In genomic region chr19:19366691-19367396, GRCh38 we compare ENCODE assay signal across 1 cellular context.
TF ChIP-seq lines count a peak whose summit lies in the region.

No MANE protein-coding gene starts in this region.

TF ChIP-seq in H1, 55 proteins besides CTCF, POLR2A, EP300 and RAD21:
- TF ChIP-seq CHD1 (IDR thresholded peaks at IDR 0.05; ENCODE audit: low read depth, low read length) (no peak), KDM1A (IDR thresholded peaks at IDR 0.05; ENCODE audit: borderline replicate concordance, low read length) (no peak), SP1 (IDR thresholded peaks at IDR 0.05; ENCODE audit: low read depth, low read length) (0 out of 2 replicates have a peak, but pooled peaks have one; percentile 50), TCF12 (IDR thresholded peaks at IDR 0.05; ENCODE audit: low read depth, low read length) (0 out of 2 replicates have a peak, but pooled peaks have one; percentile 29), SIRT6 (IDR thresholded peaks at IDR 0.05; ENCODE audit: low read length) (no peak), PHF8 (conservative IDR thresholded peaks at IDR 0.05; ENCODE audit: low read depth, low read length) (no peak), ATF2 (IDR thresholded peaks at IDR 0.05; ENCODE audit: low read length) (no peak), CREB1 (IDR thresholded peaks at IDR 0.05) (no peak), YY1 (IDR thresholded peaks at IDR 0.05; ENCODE audit: low read depth, low read length) (peak; percentile 48; the same call in 1 of the 2 replicates), JUN (IDR thresholded peaks at IDR 0.05; ENCODE audit: low read depth, low read length) (no peak), CHD2 (IDR thresholded peaks at IDR 0.05; ENCODE audit: low read length) (0 out of 2 replicates have a peak, but pooled peaks have one; percentile 13), NRF1 (IDR thresholded peaks at IDR 0.05; ENCODE audit: low read depth, low read length) (no peak), JUND (IDR thresholded peaks at IDR 0.05; ENCODE audit: low read length) (peak; percentile 27; the same call in 1 of the 2 replicates), KDM5A (IDR thresholded peaks at IDR 0.05; ENCODE audit: low read length) (no peak), CHD7 (IDR thresholded peaks at IDR 0.05; ENCODE audit: insufficient replicate concordance, low read length) (no peak), HDAC6 (IDR thresholded peaks at IDR 0.05; ENCODE audit: low read depth, low read length) (no peak), RFX5 (IDR thresholded peaks at IDR 0.05; ENCODE audit: borderline replicate concordance, low read depth, low read length) (no peak), FOSL1 (IDR thresholded peaks at IDR 0.05; ENCODE audit: insufficient read depth, low read depth, low read length) (no peak), SIX5 (IDR thresholded peaks at IDR 0.05; ENCODE audit: low read depth, low read length) (no peak), ATF3 (IDR thresholded peaks at IDR 0.05; ENCODE audit: insufficient read depth, low read depth, low read length) (no peak), HDAC2 (IDR thresholded peaks at IDR 0.05; ENCODE audit: borderline replicate concordance in 1 of 2, low read depth in 2 of 2, low read length in 2 of 2) (0 out of 4 replicates have a peak, but pooled peaks of 1 of the 2 experiments have one; percentile 51), KDM4A (IDR thresholded peaks at IDR 0.05; ENCODE audit: low read depth, low read length, severe bottlenecking) (no peak), TAF1 (IDR thresholded peaks at IDR 0.05; ENCODE audit: low read depth, low read length) (0 out of 2 replicates have a peak, but pooled peaks have one; percentile 37), CTBP2 (IDR thresholded peaks at IDR 0.05; ENCODE audit: borderline replicate concordance, insufficient read depth, insufficient read length, low read length) (no peak), GABPA (IDR thresholded peaks at IDR 0.05; ENCODE audit: borderline replicate concordance, insufficient read depth, low read length) (peak; percentile 84; the same call in 1 of the 2 replicates), SRF (IDR thresholded peaks at IDR 0.05; ENCODE audit: low read depth, low read length) (no peak), SP2 (IDR thresholded peaks at IDR 0.05; ENCODE audit: low read length) (no peak), RBBP5 (IDR thresholded peaks at IDR 0.05; ENCODE audit: borderline replicate concordance, low read depth, low read length) (no peak), BACH1 (IDR thresholded peaks at IDR 0.05; ENCODE audit: low read length) (0 out of 2 replicates have a peak, but pooled peaks have one; percentile 31), SUZ12 (IDR thresholded peaks at IDR 0.05; ENCODE audit: low read length) (no peak), MAX (IDR thresholded peaks at IDR 0.05) (peak; percentile 65), ASH2L (IDR thresholded peaks at IDR 0.05; ENCODE audit: low read length) (no peak), SAP30 (IDR thresholded peaks at IDR 0.05; ENCODE audit: insufficient read depth, insufficient replicate concordance, low read length) (no peak), TEAD4 (IDR thresholded peaks at IDR 0.05; ENCODE audit: low read depth, low read length) (no peak), GTF2F1 (IDR thresholded peaks at IDR 0.05; ENCODE audit: borderline replicate concordance, low read depth, low read length) (no peak), TBP (IDR thresholded peaks at IDR 0.05; ENCODE audit: low read depth, low read length) (0 out of 2 replicates have a peak, but pooled peaks have one; percentile 17), EGR1 (IDR thresholded peaks at IDR 0.05; ENCODE audit: borderline replicate concordance, low read depth, low read length) (no peak; the same call in 1 of the 2 replicates), RXRA (IDR thresholded peaks at IDR 0.05; ENCODE audit: insufficient read depth, low read depth, low read length) (no peak), BRCA1 (IDR thresholded peaks at IDR 0.05; ENCODE audit: low read depth, low read length) (no peak), TAF7 (optimal IDR thresholded peaks at IDR 0.05; ENCODE audit: borderline replicate concordance, low read depth, low read length) (no peak), CEBPB (IDR thresholded peaks at IDR 0.05; ENCODE audit: low read depth, low read length) (no peak), SIN3A (conservative IDR thresholded peaks at IDR 0.05 in 1 of 2, IDR thresholded peaks at IDR 0.05 in 1 of 2; ENCODE audit: low read depth in 1 of 2, low read length in 2 of 2) (peak in 1 of 2 experiments; percentile 74; a peak in 2 of 4 replicates), USF2 (IDR thresholded peaks at IDR 0.05; ENCODE audit: low read length) (no peak), MAFK (IDR thresholded peaks at IDR 0.05; ENCODE audit: low read depth, low read length) (no peak; the same call in 1 of the 2 replicates), RNF2 (IDR thresholded peaks at IDR 0.05; ENCODE audit: borderline replicate concordance, low read depth, low read length, missing control alignments, poor library complexity, severe bottlenecking) (no peak), BCL11A (IDR thresholded peaks at IDR 0.05; ENCODE audit: low read depth in 2 of 2, low read length in 2 of 2) (no peak), CBX5 (IDR thresholded peaks at IDR 0.05; ENCODE audit: low read depth, low read length) (no peak), SP4 (IDR thresholded peaks at IDR 0.05; ENCODE audit: low read length) (no peak), CBX8 (IDR thresholded peaks at IDR 0.05; ENCODE audit: borderline replicate concordance, low read depth, low read length) (no peak), POU5F1 (IDR thresholded peaks at IDR 0.05; ENCODE audit: low read depth, low read length) (no peak), NANOG (IDR thresholded peaks at IDR 0.05; ENCODE audit: insufficient read depth, low read depth, low read length, poor library complexity, severe bottlenecking) (no peak), E2F6 (IDR thresholded peaks at IDR 0.05) (no peak), EZH2 (IDR thresholded peaks at IDR 0.05; ENCODE audit: low read depth, low read length, severe bottlenecking) (no peak), POLR2AphosphoS5 (IDR thresholded peaks at IDR 0.05; ENCODE audit: low read depth, low read length) (no peak), ZNF274 (IDR thresholded peaks at IDR 0.05; ENCODE audit: borderline replicate concordance, extremely low read depth, low read length) (no peak)
